32 cellular contexts compared by ENCODE assay signal in genomic region chr17:15096511-15096910, GRCh38.
"Had no signal": no experiment of that assay in that cellular context is flagged by ENCODE, and none has a peak within 500 bp of the region (broad histone marks: within the 10 kb centered on the region; RNA-seq: fewer than 3 reads in every experiment).

No MANE protein-coding gene starts in this region.

- ATAC-seq: Panc1, Right ventricle myocardium inferior, SK-N-SH treated with all-trans-retinoic acid at 6 μM for 48 hours had no signal

- H3K4me1 ChIP-seq: SJSA1 had no signal

- H3K36me3 ChIP-seq: MG63, SJSA1 had no signal

- DNase-seq: Kasumi-1, KG1, MG63, NCI-H1048, NCI-H1092 treated with DMSO at 0.1 percent for 48 hours, NCI-H1105 treated with DMSO at 0.1 percent for 48 hours, NCI-H1417, NCI-H1436, NCI-H146, NCI-H1694, NCI-H187, NCI-H1930, NCI-H2029 treated with DMSO at 0.1 percent for 48 hours, NCI-H2081 treated with DMSO at 0.1 percent for 48 hours, NCI-H2107, NCI-H2171, NCI-H226, NCI-H446 treated with DMSO at 0.1 percent for 48 hours, NCI-H510A, NCI-H524, NCI-H526, NCI-H69, NCI-H748 treated with DMSO at 0.1 percent for 48 hours, NCI-H82, PC-9, SHP77 treated with DMSO at 0.1 percent for 48 hours had no signal

- H3K27ac ChIP-seq: PC-9, RWPE1, SJSA1, SK-N-MC had no signal

- H3K9me3 ChIP-seq: MG63, SJSA1 had no signal

- H2AFZ ChIP-seq: PC-9 had no signal

- H3K4me2 ChIP-seq: PC-9 had no signal

- H3K4me3 ChIP-seq: MG63, PC-9, SJSA1, SK-N-MC had no signal

- H3K27me3 ChIP-seq: MG63 had no signal
